ENCODE assay signal across 2 cellular contexts in genomic region chr5:176533390-176533789, GRCh38.
TF ChIP-seq lines count a peak whose summit lies in the region.

No MANE protein-coding gene starts in this region.

TF ChIP-seq in A549, 52 proteins besides CTCF, POLR2A, EP300 and RAD21:
- TF ChIP-seq NFE2L2 (conservative IDR thresholded peaks at IDR 0.05; ENCODE audit: low read length) = no peak
- TF ChIP-seq RARB (CRISPR knock-in tag; IDR thresholded peaks at IDR 0.05) = no peak
- TF ChIP-seq PHF8 (IDR thresholded peaks at IDR 0.05; ENCODE audit: borderline replicate concordance, low read depth) = no peak
- no peak for TF ChIP-seq ELK1 (IDR thresholded peaks at IDR 0.05; ENCODE audit: low read depth, low read length)
- TF ChIP-seq PBX3 (IDR thresholded peaks at IDR 0.05) = no peak
- no peak for TF ChIP-seq FOSB (CRISPR knock-in tag; IDR thresholded peaks at IDR 0.05)
- no peak for TF ChIP-seq MAX (IDR thresholded peaks at IDR 0.05)
- no peak for TF ChIP-seq FOSL2 (IDR thresholded peaks at IDR 0.05)
- TF ChIP-seq FOSL2 (CRISPR knock-in tag; IDR thresholded peaks at IDR 0.05) = no peak
- no peak for TF ChIP-seq EHF (CRISPR knock-in tag; IDR thresholded peaks at IDR 0.05)

TF ChIP-seq in GM12878, 131 proteins besides CTCF, POLR2A, EP300 and RAD21:
- no peak for TF ChIP-seq CUX1 (IDR thresholded peaks at IDR 0.05; ENCODE audit: insufficient replicate concordance, low read depth, low read length)
- TF ChIP-seq BRCA1 (IDR thresholded peaks at IDR 0.05; ENCODE audit: low read depth, low read length) = no peak
- no peak for TF ChIP-seq TCF7 (IDR thresholded peaks at IDR 0.05; ENCODE audit: borderline replicate concordance)
- no peak for TF ChIP-seq LARP7 (IDR thresholded peaks at IDR 0.05)
- TF ChIP-seq ZSCAN29 (IDR thresholded peaks at IDR 0.05) = no peak
- TF ChIP-seq SREBF2 (IDR thresholded peaks at IDR 0.05; ENCODE audit: low read length) = no peak
- TF ChIP-seq EZH2 (IDR thresholded peaks at IDR 0.05; ENCODE audit: borderline replicate concordance, control insufficient read depth, low read depth, low read length) = no peak
- no peak for TF ChIP-seq IKZF1 (conservative IDR thresholded peaks at IDR 0.05)
- TF ChIP-seq RAD51 (IDR thresholded peaks at IDR 0.05) = no peak
- TF ChIP-seq STAT3 (IDR thresholded peaks at IDR 0.05; ENCODE audit: low read depth, low read length) = no peak
- TF ChIP-seq HDGF (IDR thresholded peaks at IDR 0.05) = no peak
- TF ChIP-seq KDM1A (IDR thresholded peaks at IDR 0.05; ENCODE audit: borderline replicate concordance) = no peak
- TF ChIP-seq RBBP5 (conservative IDR thresholded peaks at IDR 0.05) = no peak
- TF ChIP-seq GATAD2B (conservative IDR thresholded peaks at IDR 0.05; ENCODE audit: low read depth) = no peak
- no peak for TF ChIP-seq CHD4 (IDR thresholded peaks at IDR 0.05)
- no peak for TF ChIP-seq ZNF687 (IDR thresholded peaks at IDR 0.05)
- TF ChIP-seq TBL1XR1 (IDR thresholded peaks at IDR 0.05; ENCODE audit: low read depth, low read length) = no peak
TF ChIP-seq in GM12878: peak in this region for 0.
